Comparison of ENCODE assay signal across 18 cellular contexts in genomic region chr15:98381446-98381845, GRCh38.
DNase-seq lines count a peak whose midpoint lies in the region; ATAC-seq, FAIRE-seq and TF ChIP-seq lines count a peak whose summit lies in the region.
"Had no signal": no experiment of that assay in that cellular context is flagged by ENCODE, and none has a peak within 500 bp of the region (broad histone marks: within the 10 kb centered on the region; RNA-seq: fewer than 3 reads in every experiment).

No MANE protein-coding gene starts in this region.

- WGBS in mammary epithelial cell (ENCODE audit: low coverage, missing lambda C conversion rate): 79% methylated on average over 2 of the region's 2 CpGs
- 70 to 86% (median 81%) methylated on average over 2 of the region's 2 CpGs for WGBS in adrenal gland, 4 donors

- TF ChIP-seq POLR2A in breast epithelium (IDR thresholded peaks at IDR 0.05): no peak
- no peak for TF ChIP-seq POLR2A in adrenal gland (IDR thresholded peaks at IDR 0.05)

- peak; percentile 64 for FAIRE-seq in bronchial epithelial cell (lab: Jason Lieb, UNC)
- FAIRE-seq: D721Med, GM12892 had no signal

- intact Hi-C loops in mammary epithelial cell (cut with micrococcal nuclease): no loop called here
- intact Hi-C loops in breast epithelium (cut with DNase I; ENCODE audit: low total_unique reads): loop anchor here (1.0 kb wide), 1 partner anchor 13 kb away; no protein-coding TSS in a partner anchor
- intact Hi-C loops in adrenal gland (cut with DNase I): no loop called here

- no peaks in the 10 kb centered on the region for H4K20me1 ChIP-seq in mammary epithelial cell (ENCODE audit: insufficient read depth, low read length)

- CTCF ChIA-PET in mammary epithelial cell (lab: Charles Lee; ENCODE audit: low non-redundant PET): no interaction called here

- H3K4me2 ChIP-seq in mammary epithelial cell (ENCODE audit: insufficient read depth, low read depth, low read length): no peak overlapping the region

- no peak overlapping the region for H3K9ac ChIP-seq in mammary epithelial cell (ENCODE audit: insufficient read depth, low read length)
- H3K9ac ChIP-seq: GM23248 had no signal

- H3K4me3 ChIP-seq in mammary epithelial cell (replicated peaks in 1 of 3; ENCODE audit: insufficient read depth in 1 of 3, low read depth in 2 of 3, low read length in 3 of 3) (no peak overlapping the region), breast epithelium (no peak overlapping the region), bronchial epithelial cell (ENCODE audit: low read depth, low read length) (no peak overlapping the region), adrenal gland (no peak overlapping the region)
- H3K4me3 ChIP-seq: GM23248 had no signal

- TF ChIP-seq CTCF in mammary epithelial cell (conservative IDR thresholded peaks at IDR 0.05 in 1 of 2, IDR thresholded peaks at IDR 0.05 in 1 of 2; ENCODE audit: extremely low read depth in 1 of 2, insufficient read depth in 1 of 2, low read depth in 1 of 2, low read length in 2 of 2) (no peak), breast epithelium (IDR thresholded peaks at IDR 0.05) (no peak), bronchial epithelial cell (IDR thresholded peaks at IDR 0.05; ENCODE audit: insufficient read depth, low read length, severe bottlenecking) (no peak), adrenal gland (IDR thresholded peaks at IDR 0.05) (no peak)

- dilution Hi-C loops in mammary epithelial cell (cut with HindIII; ENCODE audit: low sequenced_read_pairs): no loop called here

- H3K27me3 ChIP-seq in mammary epithelial cell (ENCODE audit: insufficient read depth, low read length): peaks cover 2% of the 10 kb centered on the region
- H3K27me3 ChIP-seq in breast epithelium: no peaks in the 10 kb centered on the region
- H3K27me3 ChIP-seq in bronchial epithelial cell (ENCODE audit: control insufficient read depth, insufficient read depth, low read length): no peaks in the 10 kb centered on the region
- H3K27me3 ChIP-seq in adrenal gland: no peaks in the 10 kb centered on the region

- H3K79me2 ChIP-seq in mammary epithelial cell (ENCODE audit: insufficient read depth, low read length): no peaks in the 10 kb centered on the region

- no peaks in the 10 kb centered on the region for H3K9me3 ChIP-seq in mammary epithelial cell (replicated peaks; ENCODE audit: insufficient read depth, low read length)
- H3K9me3 ChIP-seq in breast epithelium: peaks cover 0 to 13% of the 10 kb centered on the region in 2 donors
- H3K9me3 ChIP-seq in adrenal gland (replicated peaks in 1 of 3): no peaks in the 10 kb centered on the region

- no peak overlapping the region for H2AFZ ChIP-seq in mammary epithelial cell (ENCODE audit: low read depth, low read length)
- H2AFZ ChIP-seq: GM23248 had no signal

- H3K27ac ChIP-seq in mammary epithelial cell (ENCODE audit: insufficient read depth, low read depth, low read length): no peak overlapping the region
- no peak overlapping the region for H3K27ac ChIP-seq in breast epithelium
- no peak overlapping the region for H3K27ac ChIP-seq in adrenal gland
- H3K27ac ChIP-seq: 22Rv1, GM23248, HL-60 had no signal

- in situ Hi-C loops in mammary epithelial cell (cut with MboI; ENCODE audit: low sequenced_read_pairs in 2 of 2): no loop called here

- DNase-seq in mammary epithelial cell (peak; percentile 15), breast epithelium (ENCODE audit: low spot score in 2 of 2) (no peak), bronchial epithelial cell (ENCODE audit: low read depth) (peak; percentile 4), kidney glomerular epithelial cell (lab: John Stamatoyannopoulos, UW) (peak; percentile 37), Kasumi-1 (lab: John Stamatoyannopoulos, UW) (no peak), adrenal gland (no peak)
- DNase-seq in activated CD4-positive, alpha-beta T cell treated with anti-CD3 and anti-CD28 coated beads, Interleukin-2, amount 50 U/mL, for 48 hours: no peak
- DNase-seq: CD8-positive, alpha-beta T cell; COR-L47; DMS153; DMS79 treated with DMSO at 0.1 percent for 48 hours; GDM1; GM23248 had no signal

- H3K36me3 ChIP-seq in mammary epithelial cell (ENCODE audit: insufficient read depth, low read length): no peaks in the 10 kb centered on the region
- H3K36me3 ChIP-seq in breast epithelium: no peaks in the 10 kb centered on the region
- no peaks in the 10 kb centered on the region for H3K36me3 ChIP-seq in bronchial epithelial cell (ENCODE audit: control insufficient read depth, insufficient read depth, low read length)
- H3K36me3 ChIP-seq in adrenal gland (replicated peaks in 1 of 2): no peaks in the 10 kb centered on the region

- no peak for ATAC-seq in GM21619 (IDR thresholded peaks at IDR 0.05; ENCODE audit: unreplicated experiment)
- ATAC-seq: CD8-positive, alpha-beta T cell had no signal

- H3K4me1 ChIP-seq in mammary epithelial cell (ENCODE audit: insufficient read depth, low read length): no peaks in the 10 kb centered on the region
- H3K4me1 ChIP-seq in breast epithelium: no peaks in the 10 kb centered on the region
- no peaks in the 10 kb centered on the region for H3K4me1 ChIP-seq in adrenal gland (replicated peaks in 1 of 2)

- BruUV-seq in mammary epithelial cell (replicated peaks; lab: Mats Ljungman, UMichigan): no TSS peak

Comparison
In these comparisons a context has a peak if more than half of its experiments do, and no peak if none do; other contexts are left out.
1. DNase-seq: peak in mammary epithelial cell (single experiment), bronchial epithelial cell (single experiment) and kidney glomerular epithelial cell (single experiment); none in breast epithelium (0 of 2), activated CD4-positive, alpha-beta T cell treated with anti-CD3 and anti-CD28 coated beads, Interleukin-2, amount 50 U/mL, for 48 hours (0 of 2), Kasumi-1 (0 of 2) and adrenal gland (0 of 7).